ENCODE assay signal across 19 cellular contexts in the genomic region with DNA sequence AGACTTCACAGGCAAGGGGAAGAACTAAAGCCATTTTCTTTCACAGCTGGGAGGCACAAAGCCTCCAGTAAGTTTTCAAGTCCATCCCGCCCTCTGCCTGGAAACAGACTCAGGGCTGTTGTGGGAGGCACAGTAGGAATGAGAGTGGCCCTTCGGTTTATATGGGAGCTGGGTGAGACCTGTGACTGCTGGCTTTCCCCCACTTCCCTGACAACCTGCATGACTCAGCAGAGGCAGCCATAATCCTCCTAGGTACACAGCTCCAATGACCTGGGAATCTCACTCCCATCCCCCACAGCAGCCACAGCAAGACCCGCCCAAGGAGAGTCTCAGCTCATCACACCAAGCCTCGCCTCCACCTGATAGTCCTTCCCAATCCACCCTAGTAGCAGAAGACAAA. TPM values are rescaled to one million over a fixed set of nuclear protein-coding genes. Genes with fewer than 3 reads are reported as not detected.
DNase-seq lines count a peak whose midpoint lies in the region; ATAC-seq lines count a peak whose summit lies in the region.
"Had no signal": no experiment of that assay in that cellular context is flagged by ENCODE, and none has a peak within 500 bp of the region (broad histone marks: within the 10 kb centered on the region; RNA-seq: fewer than 3 reads in every experiment).

No MANE protein-coding gene starts in this region.

- H3K27ac ChIP-seq in naive thymus-derived CD4-positive, alpha-beta T cell (ENCODE audit: low read depth, low read length), result peak overlapping the region; percentile 17
- H3K27ac ChIP-seq in CD8-positive, alpha-beta memory T cell (ENCODE audit: low read depth, low read length), result no peak overlapping the region
- H3K27ac ChIP-seq: neutrophil, uterus, VCaP had no signal

- H3K9me3 Mint-ChIP-seq in activated CD4-positive, alpha-beta T cell treated with anti-CD3 and anti-CD28 coated beads, Interleukin-2, amount 10 ng/mL, durations not matched to agents 24 days and 14 days, result peaks cover 32% of the 10 kb centered on the region
- H3K9me3 Mint-ChIP-seq in activated naive CD8-positive, alpha-beta T cell treated with anti-CD3 and anti-CD28 coated beads for 36 hours, result peaks cover 30% of the 10 kb centered on the region
- peaks cover 8 to 51% (median 24%) of the 10 kb centered on the region in 11 donors for H3K9me3 Mint-ChIP-seq in naive thymus-derived CD4-positive, alpha-beta T cell
- peaks cover 0 to 22% (median 13%) of the 10 kb centered on the region in 5 donors for H3K9me3 Mint-ChIP-seq in CD8-positive, alpha-beta memory T cell

- peak overlapping the region; percentile 59 for H3K4me3 Mint-ChIP-seq in activated CD4-positive, alpha-beta T cell treated with anti-CD3 and anti-CD28 coated beads, Interleukin-2, amount 10 ng/mL, durations not matched to agents 24 days and 14 days
- H3K4me3 Mint-ChIP-seq in activated naive CD8-positive, alpha-beta T cell treated with anti-CD3 and anti-CD28 coated beads for 36 hours, result peak overlapping the region; percentile 16
- H3K4me3 Mint-ChIP-seq in naive thymus-derived CD4-positive, alpha-beta T cell, result peak overlapping the region; percentile 64 to 85 (median 78)
- peak overlapping the region in 3 of 7 donors; percentile 7 to 62 (median 24) for H3K4me3 Mint-ChIP-seq in CD8-positive, alpha-beta memory T cell

- no peak overlapping the region for H3K4me3 ChIP-seq in naive thymus-derived CD4-positive, alpha-beta T cell (ENCODE audit: low read length)
- H3K4me3 ChIP-seq in CD8-positive, alpha-beta memory T cell (ENCODE audit: low read length), result no peak overlapping the region
- H3K4me3 ChIP-seq: HAP-1, lung, uterus had no signal

- H3K27me3 Mint-ChIP-seq in activated CD4-positive, alpha-beta T cell treated with anti-CD3 and anti-CD28 coated beads, Interleukin-2, amount 10 ng/mL, durations not matched to agents 24 days and 14 days, result peaks cover 25% of the 10 kb centered on the region
- H3K27me3 Mint-ChIP-seq in activated naive CD8-positive, alpha-beta T cell treated with anti-CD3 and anti-CD28 coated beads for 36 hours, result peaks cover 14% of the 10 kb centered on the region
- peaks cover 0 to 37% (median 0%) of the 10 kb centered on the region in 5 donors for H3K27me3 Mint-ChIP-seq in naive thymus-derived CD4-positive, alpha-beta T cell
- peaks cover 30 to 81% of the 10 kb centered on the region in 2 donors for H3K27me3 Mint-ChIP-seq in CD8-positive, alpha-beta memory T cell

- DNase-seq in activated CD4-positive, alpha-beta T cell treated with anti-CD3 and anti-CD28 coated beads, Interleukin-2, amount 10 ng/mL, durations not matched to agents 24 days and 14 days, result no peak
- no peak for DNase-seq in activated CD4-positive, alpha-beta T cell treated with anti-CD3 and anti-CD28 coated beads for 1 hour
- peak; percentile 20 for DNase-seq in DMS53 treated with DMSO at 0.1 percent for 48 hours (lab: John Stamatoyannopoulos, UW; ENCODE audit: unreplicated experiment)
- no peak for DNase-seq in activated naive CD8-positive, alpha-beta T cell treated with anti-CD3 and anti-CD28 coated beads for 36 hours
- DNase-seq in naive thymus-derived CD4-positive, alpha-beta T cell, result no peak
- no peak for DNase-seq in activated CD8-positive, alpha-beta memory T cell treated with anti-CD3 and anti-CD28 coated beads, Interleukin-2, amount 50 U/mL, for 48 hours
- DNase-seq in CD8-positive, alpha-beta memory T cell, result no peak
- no peak for DNase-seq in dedifferentiated amniotic fluid mesenchymal stem cell (ENCODE audit: extremely low spot score)
- DNase-seq: DMS79 treated with DMSO at 0.1 percent for 48 hours; NCI-H226; OCI-M1; SK-N-SH; stimulated activated CD4-positive, alpha-beta T cell treated with anti-CD3 and anti-CD28 coated beads, Interleukin-4, amount 100 ng/mL, for 24 hours; uterus had no signal

- H3K36me3 ChIP-seq in naive thymus-derived CD4-positive, alpha-beta T cell (ENCODE audit: control insufficient read depth in 2 of 3, insufficient read depth in 3 of 3, low read length in 3 of 3), result no peaks in the 10 kb centered on the region
- H3K36me3 ChIP-seq in CD8-positive, alpha-beta memory T cell (ENCODE audit: insufficient read depth, low read length), result no peaks in the 10 kb centered on the region
- H3K36me3 ChIP-seq: HAP-1, neutrophil, uterus had no signal

- ATAC-seq in naive thymus-derived CD4-positive, alpha-beta T cell, result no peak
- ATAC-seq: sciatic nerve had no signal

- peak overlapping the region; percentile 10 for H3K27ac Mint-ChIP-seq in activated CD4-positive, alpha-beta T cell treated with anti-CD3 and anti-CD28 coated beads, Interleukin-2, amount 10 ng/mL, durations not matched to agents 24 days and 14 days
- H3K27ac Mint-ChIP-seq in activated naive CD8-positive, alpha-beta T cell treated with anti-CD3 and anti-CD28 coated beads for 36 hours, result peak overlapping the region; percentile 39
- H3K27ac Mint-ChIP-seq in naive thymus-derived CD4-positive, alpha-beta T cell, result peak overlapping the region; percentile 44 to 99 (median 91)
- H3K27ac Mint-ChIP-seq in CD8-positive, alpha-beta memory T cell, result peak overlapping the region in 3 of 8 donors; percentile 7 to 36 (median 30)

- peaks cover 0 to 4% (median 0%) of the 10 kb centered on the region in 3 experiments for H3K9me3 ChIP-seq in naive thymus-derived CD4-positive, alpha-beta T cell (ENCODE audit: control insufficient read depth in 2 of 3, low read length in 3 of 3)
- no peaks in the 10 kb centered on the region for H3K9me3 ChIP-seq in CD8-positive, alpha-beta memory T cell (ENCODE audit: low read length)
- H3K9me3 ChIP-seq: neutrophil, SK-N-SH, uterus had no signal

- H3K36me3 Mint-ChIP-seq in activated CD4-positive, alpha-beta T cell treated with anti-CD3 and anti-CD28 coated beads, Interleukin-2, amount 10 ng/mL, durations not matched to agents 24 days and 14 days (ENCODE audit: low read depth), result peaks cover 10% of the 10 kb centered on the region
- H3K36me3 Mint-ChIP-seq in activated naive CD8-positive, alpha-beta T cell treated with anti-CD3 and anti-CD28 coated beads for 36 hours, result peaks cover 8% of the 10 kb centered on the region
- peaks cover 27 to 40% (median 32%) of the 10 kb centered on the region in 5 donors for H3K36me3 Mint-ChIP-seq in naive thymus-derived CD4-positive, alpha-beta T cell
- peaks cover 0 to 3% (median 0%) of the 10 kb centered on the region in 3 donors for H3K36me3 Mint-ChIP-seq in CD8-positive, alpha-beta memory T cell

- peaks cover 0 to 31% of the 10 kb centered on the region in 2 donors for H3K4me1 ChIP-seq in naive thymus-derived CD4-positive, alpha-beta T cell (ENCODE audit: control insufficient read depth in 2 of 2, insufficient read depth in 2 of 2, low read length in 2 of 2)
- H3K4me1 ChIP-seq in CD8-positive, alpha-beta memory T cell (ENCODE audit: insufficient read depth, low read length), result peaks cover 21% of the 10 kb centered on the region
- H3K4me1 ChIP-seq: HAP-1, uterus had no signal

- H3K4me1 Mint-ChIP-seq in activated CD4-positive, alpha-beta T cell treated with anti-CD3 and anti-CD28 coated beads, Interleukin-2, amount 10 ng/mL, durations not matched to agents 24 days and 14 days, result peaks cover 23% of the 10 kb centered on the region
- H3K4me1 Mint-ChIP-seq in activated naive CD8-positive, alpha-beta T cell treated with anti-CD3 and anti-CD28 coated beads for 36 hours, result peaks cover 25% of the 10 kb centered on the region
- peaks cover 25 to 90% (median 73%) of the 10 kb centered on the region in 7 donors for H3K4me1 Mint-ChIP-seq in naive thymus-derived CD4-positive, alpha-beta T cell
- peaks cover 18 to 24% (median 23%) of the 10 kb centered on the region in 3 donors for H3K4me1 Mint-ChIP-seq in CD8-positive, alpha-beta memory T cell

- POLR2A ChIA-PET in naive thymus-derived CD4-positive, alpha-beta T cell (lab: Charles Lee), result interaction anchor here (0.8 to 9.5 kb wide), 15 partner anchors 10 to 199 kb away, joined by 3 to 129 read pairs (median 5); a partner anchor contains a TSS
- POLR2A ChIA-PET in CD8-positive, alpha-beta memory T cell (lab: Charles Lee), result no interaction called here

- CTCF ChIA-PET in naive thymus-derived CD4-positive, alpha-beta T cell (lab: Charles Lee), result interaction anchor here (0.6 to 3.3 kb wide), 5 partner anchors 11 to 102 kb away, joined by 3 to 15 read pairs (median 4); a partner anchor contains a TSS
- CTCF ChIA-PET in CD8-positive, alpha-beta memory T cell (lab: Charles Lee), result interaction anchor here (1.9 kb wide), 1 partner anchor 10 kb away, joined by 7 read pairs; no protein-coding TSS in a partner anchor

- no peaks in the 10 kb centered on the region for H3K27me3 ChIP-seq in naive thymus-derived CD4-positive, alpha-beta T cell (ENCODE audit: control insufficient read depth in 2 of 2, insufficient read depth in 2 of 2, low read length in 2 of 2)
- H3K27me3 ChIP-seq in CD8-positive, alpha-beta memory T cell (ENCODE audit: insufficient read depth, low read length, poor library complexity, severe bottlenecking), result no peaks in the 10 kb centered on the region
- H3K27me3 ChIP-seq: uterus had no signal

- intact Hi-C loops in activated CD4-positive, alpha-beta T cell treated with anti-CD3 and anti-CD28 coated beads, Interleukin-2, amount 10 ng/mL, durations not matched to agents 24 days and 14 days (cut with micrococcal nuclease), result no loop called here
- intact Hi-C loops in naive thymus-derived CD4-positive, alpha-beta T cell (cut with micrococcal nuclease), result no loop called here

RNA-seq across cellular contexts. Expression of a gene that starts 12.1 kb away (rescaled TPM):
- 0.37 and 0.45 TPM in 2 replicates for total RNA-seq in activated CD4-positive, alpha-beta T cell treated with anti-CD3 and anti-CD28 coated beads, Interleukin-2, amount 10 ng/mL, durations not matched to agents 24 days and 14 days
- total RNA-seq in activated naive CD8-positive, alpha-beta T cell treated with anti-CD3 and anti-CD28 coated beads for 36 hours, result under 1 TPM; 0.58 to 0.64 TPM
- 10 to 100 TPM in 2 of 5 experiments, 1 to 10 TPM in 3; 2.3 to 40.8 (median 3.6) TPM for total RNA-seq in naive thymus-derived CD4-positive, alpha-beta T cell
- 10 to 100 TPM; 11.9 to 12.4 TPM for polyA plus RNA-seq in naive thymus-derived CD4-positive, alpha-beta T cell
- under 1 TPM; 0.44 to 0.58 TPM for total RNA-seq in CD8-positive, alpha-beta memory T cell
- polyA plus RNA-seq in CD8-positive, alpha-beta memory T cell, result 1.6 TPM
- polyA plus RNA-seq: SK-N-SH had no signal
